Comparison of ENCODE assay signal across 8 cellular contexts in genomic region chr11:65436412-65437032, GRCh38. TPM values are rescaled to one million over a fixed set of nuclear protein-coding genes. Genes with fewer than 3 reads are reported as not detected.
DNase-seq lines count a peak whose midpoint lies in the region; ATAC-seq and TF ChIP-seq lines count a peak whose summit lies in the region.

No MANE protein-coding gene starts in this region.

- H3K9ac ChIP-seq in skeletal muscle satellite cell (ENCODE audit: low read depth, low read length), result peak overlapping the region; percentile 44

- peaks cover 34% of the 10 kb centered on the region for H3K4me1 ChIP-seq in skeletal muscle satellite cell (ENCODE audit: control insufficient read depth, insufficient read depth, low read length)

- intact Hi-C loops in Right ventricle myocardium inferior (cut with DNase I), result no loop called here

- peak; percentile 14 for DNase-seq in activated CD8-positive, alpha-beta memory T cell treated with anti-CD3 and anti-CD28 coated beads, Interleukin-2, amount 50 U/mL, for 4 hours
- DNase-seq in Right ventricle myocardium inferior (ENCODE audit: missing footprints) (no peak), nucleus accumbens (lab: John Stamatoyannopoulos, UW) (no peak), NCI-H1436 (lab: John Stamatoyannopoulos, UW) (no peak), SIG-M5 treated with dmso at 0.1 percent for 504 hours (lab: John Stamatoyannopoulos, UW; ENCODE audit: unreplicated experiment) (no peak)

- peak overlapping the region; percentile 39 for H3K4me3 ChIP-seq in skeletal muscle satellite cell (ENCODE audit: low read length)

- ATAC-seq in Right ventricle myocardium inferior, result peak; percentile 8
- ATAC-seq in HG02970 (IDR thresholded peaks at IDR 0.05; ENCODE audit: low FRiP score, unreplicated experiment), result no peak

- peaks cover 63% of the 10 kb centered on the region for H3K36me3 ChIP-seq in skeletal muscle satellite cell (ENCODE audit: insufficient read depth, low read length)

- peak overlapping the region; percentile 82 for H3K4me2 ChIP-seq in skeletal muscle satellite cell (ENCODE audit: low read length)

- TF ChIP-seq POLR2A in GM15510 (IDR thresholded peaks at IDR 0.05; ENCODE audit: borderline replicate concordance, extremely low read depth, insufficient read length), result peak; percentile 17

- H3K9me3 ChIP-seq in skeletal muscle satellite cell (replicated peaks; ENCODE audit: low read length), result no peaks in the 10 kb centered on the region

- no peaks in the 10 kb centered on the region for H3K27me3 ChIP-seq in skeletal muscle satellite cell (ENCODE audit: control insufficient read depth, insufficient read depth, low read length)

RNA-seq across cellular contexts. Expression of gene NEAT1, which starts 13.9 kb away (rescaled TPM):
- 457 TPM for total RNA-seq in Right ventricle myocardium inferior
- 147 and 206 TPM in 2 replicates for total RNA-seq in skeletal muscle satellite cell (2012; rRNA removed)

RNA-seq across cellular contexts. Expression of gene FRMD8, which starts 50.1 kb away (rescaled TPM):
- total RNA-seq in Right ventricle myocardium inferior, result 8.2 TPM
- total RNA-seq in skeletal muscle satellite cell (2012; rRNA removed), result 40.3 and 51.8 TPM in 2 replicates

RNA-seq across cellular contexts. Expression of gene SLC25A45, which starts 54.1 kb away (rescaled TPM):
- 5.6 TPM for total RNA-seq in Right ventricle myocardium inferior
- 1.3 and 2.0 TPM in 2 replicates for total RNA-seq in skeletal muscle satellite cell (2012; rRNA removed)
